In the genomic region with DNA sequence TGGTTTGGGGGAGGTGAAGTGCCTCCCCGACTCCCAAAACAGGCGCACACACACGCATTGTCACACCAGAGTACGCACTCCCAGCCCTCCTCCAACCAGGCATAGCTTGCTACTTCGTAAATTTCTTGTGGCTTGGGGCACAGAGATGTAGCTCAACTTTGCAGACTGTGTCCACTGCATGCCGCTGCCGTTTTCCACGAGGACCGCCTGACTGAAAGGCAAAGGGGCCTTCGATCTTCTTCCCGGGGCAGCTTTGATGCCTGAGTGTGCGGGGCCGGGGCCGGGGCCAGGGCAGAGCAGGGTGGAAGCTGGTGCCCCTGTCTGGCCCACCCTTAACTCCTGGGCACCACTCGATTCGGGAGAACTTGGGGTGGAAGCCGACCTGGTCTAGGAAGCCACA, we compare ENCODE assay signal across 1 cellular context.
A peak's percentile ranks its signal among the peaks of the same experiment; 100 is the strongest.
TF ChIP-seq lines count a peak whose summit lies in the region.

No MANE protein-coding gene starts in this region.

TF ChIP-seq in H1, 55 proteins besides CTCF, POLR2A, EP300 and RAD21:
- TF ChIP-seq, protein P1, sequence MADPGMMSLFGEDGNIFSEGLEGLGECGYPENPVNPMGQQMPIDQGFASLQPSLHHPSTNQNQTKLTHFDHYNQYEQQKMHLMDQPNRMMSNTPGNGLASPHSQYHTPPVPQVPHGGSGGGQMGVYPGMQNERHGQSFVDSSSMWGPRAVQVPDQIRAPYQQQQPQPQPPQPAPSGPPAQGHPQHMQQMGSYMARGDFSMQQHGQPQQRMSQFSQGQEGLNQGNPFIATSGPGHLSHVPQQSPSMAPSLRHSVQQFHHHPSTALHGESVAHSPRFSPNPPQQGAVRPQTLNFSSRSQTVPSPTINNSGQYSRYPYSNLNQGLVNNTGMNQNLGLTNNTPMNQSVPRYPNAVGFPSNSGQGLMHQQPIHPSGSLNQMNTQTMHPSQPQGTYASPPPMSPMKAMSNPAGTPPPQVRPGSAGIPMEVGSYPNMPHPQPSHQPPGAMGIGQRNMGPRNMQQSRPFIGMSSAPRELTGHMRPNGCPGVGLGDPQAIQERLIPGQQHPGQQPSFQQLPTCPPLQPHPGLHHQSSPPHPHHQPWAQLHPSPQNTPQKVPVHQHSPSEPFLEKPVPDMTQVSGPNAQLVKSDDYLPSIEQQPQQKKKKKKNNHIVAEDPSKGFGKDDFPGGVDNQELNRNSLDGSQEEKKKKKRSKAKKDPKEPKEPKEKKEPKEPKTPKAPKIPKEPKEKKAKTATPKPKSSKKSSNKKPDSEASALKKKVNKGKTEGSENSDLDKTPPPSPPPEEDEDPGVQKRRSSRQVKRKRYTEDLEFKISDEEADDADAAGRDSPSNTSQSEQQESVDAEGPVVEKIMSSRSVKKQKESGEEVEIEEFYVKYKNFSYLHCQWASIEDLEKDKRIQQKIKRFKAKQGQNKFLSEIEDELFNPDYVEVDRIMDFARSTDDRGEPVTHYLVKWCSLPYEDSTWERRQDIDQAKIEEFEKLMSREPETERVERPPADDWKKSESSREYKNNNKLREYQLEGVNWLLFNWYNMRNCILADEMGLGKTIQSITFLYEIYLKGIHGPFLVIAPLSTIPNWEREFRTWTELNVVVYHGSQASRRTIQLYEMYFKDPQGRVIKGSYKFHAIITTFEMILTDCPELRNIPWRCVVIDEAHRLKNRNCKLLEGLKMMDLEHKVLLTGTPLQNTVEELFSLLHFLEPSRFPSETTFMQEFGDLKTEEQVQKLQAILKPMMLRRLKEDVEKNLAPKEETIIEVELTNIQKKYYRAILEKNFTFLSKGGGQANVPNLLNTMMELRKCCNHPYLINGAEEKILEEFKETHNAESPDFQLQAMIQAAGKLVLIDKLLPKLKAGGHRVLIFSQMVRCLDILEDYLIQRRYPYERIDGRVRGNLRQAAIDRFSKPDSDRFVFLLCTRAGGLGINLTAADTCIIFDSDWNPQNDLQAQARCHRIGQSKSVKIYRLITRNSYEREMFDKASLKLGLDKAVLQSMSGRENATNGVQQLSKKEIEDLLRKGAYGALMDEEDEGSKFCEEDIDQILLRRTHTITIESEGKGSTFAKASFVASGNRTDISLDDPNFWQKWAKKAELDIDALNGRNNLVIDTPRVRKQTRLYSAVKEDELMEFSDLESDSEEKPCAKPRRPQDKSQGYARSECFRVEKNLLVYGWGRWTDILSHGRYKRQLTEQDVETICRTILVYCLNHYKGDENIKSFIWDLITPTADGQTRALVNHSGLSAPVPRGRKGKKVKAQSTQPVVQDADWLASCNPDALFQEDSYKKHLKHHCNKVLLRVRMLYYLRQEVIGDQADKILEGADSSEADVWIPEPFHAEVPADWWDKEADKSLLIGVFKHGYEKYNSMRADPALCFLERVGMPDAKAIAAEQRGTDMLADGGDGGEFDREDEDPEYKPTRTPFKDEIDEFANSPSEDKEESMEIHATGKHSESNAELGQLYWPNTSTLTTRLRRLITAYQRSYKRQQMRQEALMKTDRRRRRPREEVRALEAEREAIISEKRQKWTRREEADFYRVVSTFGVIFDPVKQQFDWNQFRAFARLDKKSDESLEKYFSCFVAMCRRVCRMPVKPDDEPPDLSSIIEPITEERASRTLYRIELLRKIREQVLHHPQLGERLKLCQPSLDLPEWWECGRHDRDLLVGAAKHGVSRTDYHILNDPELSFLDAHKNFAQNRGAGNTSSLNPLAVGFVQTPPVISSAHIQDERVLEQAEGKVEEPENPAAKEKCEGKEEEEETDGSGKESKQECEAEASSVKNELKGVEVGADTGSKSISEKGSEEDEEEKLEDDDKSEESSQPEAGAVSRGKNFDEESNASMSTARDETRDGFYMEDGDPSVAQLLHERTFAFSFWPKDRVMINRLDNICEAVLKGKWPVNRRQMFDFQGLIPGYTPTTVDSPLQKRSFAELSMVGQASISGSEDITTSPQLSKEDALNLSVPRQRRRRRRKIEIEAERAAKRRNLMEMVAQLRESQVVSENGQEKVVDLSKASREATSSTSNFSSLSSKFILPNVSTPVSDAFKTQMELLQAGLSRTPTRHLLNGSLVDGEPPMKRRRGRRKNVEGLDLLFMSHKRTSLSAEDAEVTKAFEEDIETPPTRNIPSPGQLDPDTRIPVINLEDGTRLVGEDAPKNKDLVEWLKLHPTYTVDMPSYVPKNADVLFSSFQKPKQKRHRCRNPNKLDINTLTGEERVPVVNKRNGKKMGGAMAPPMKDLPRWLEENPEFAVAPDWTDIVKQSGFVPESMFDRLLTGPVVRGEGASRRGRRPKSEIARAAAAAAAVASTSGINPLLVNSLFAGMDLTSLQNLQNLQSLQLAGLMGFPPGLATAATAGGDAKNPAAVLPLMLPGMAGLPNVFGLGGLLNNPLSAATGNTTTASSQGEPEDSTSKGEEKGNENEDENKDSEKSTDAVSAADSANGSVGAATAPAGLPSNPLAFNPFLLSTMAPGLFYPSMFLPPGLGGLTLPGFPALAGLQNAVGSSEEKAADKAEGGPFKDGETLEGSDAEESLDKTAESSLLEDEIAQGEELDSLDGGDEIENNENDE (IDR thresholded peaks at IDR 0.05; ENCODE audit: insufficient replicate concordance, low read length) = no peak
- peak; percentile 19; the same call in 1 of the 2 replicates for TF ChIP-seq SUZ12 (IDR thresholded peaks at IDR 0.05; ENCODE audit: low read length)
- peak; percentile 16 for TF ChIP-seq KDM4A (IDR thresholded peaks at IDR 0.05; ENCODE audit: low read depth, low read length, severe bottlenecking)
- TF ChIP-seq RNF2 (IDR thresholded peaks at IDR 0.05; ENCODE audit: borderline replicate concordance, low read depth, low read length, missing control alignments, poor library complexity, severe bottlenecking) = peak; percentile 60
- TF ChIP-seq, protein P2, sequence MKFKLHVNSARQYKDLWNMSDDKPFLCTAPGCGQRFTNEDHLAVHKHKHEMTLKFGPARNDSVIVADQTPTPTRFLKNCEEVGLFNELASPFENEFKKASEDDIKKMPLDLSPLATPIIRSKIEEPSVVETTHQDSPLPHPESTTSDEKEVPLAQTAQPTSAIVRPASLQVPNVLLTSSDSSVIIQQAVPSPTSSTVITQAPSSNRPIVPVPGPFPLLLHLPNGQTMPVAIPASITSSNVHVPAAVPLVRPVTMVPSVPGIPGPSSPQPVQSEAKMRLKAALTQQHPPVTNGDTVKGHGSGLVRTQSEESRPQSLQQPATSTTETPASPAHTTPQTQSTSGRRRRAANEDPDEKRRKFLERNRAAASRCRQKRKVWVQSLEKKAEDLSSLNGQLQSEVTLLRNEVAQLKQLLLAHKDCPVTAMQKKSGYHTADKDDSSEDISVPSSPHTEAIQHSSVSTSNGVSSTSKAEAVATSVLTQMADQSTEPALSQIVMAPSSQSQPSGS (IDR thresholded peaks at IDR 0.05; ENCODE audit: low read length) = no peak
